Comparison of ENCODE assay signal across 17 cellular contexts in genomic region chr6:157941101-157941863, GRCh38. TPM values are rescaled to one million over a fixed set of nuclear protein-coding genes. Genes with fewer than 3 reads are reported as not detected.
A peak's percentile ranks its signal among the peaks of the same experiment; 100 is the strongest.
DNase-seq lines count a peak whose midpoint lies in the region; ATAC-seq and TF ChIP-seq lines count a peak whose summit lies in the region.
"Had no signal": no experiment of that assay in that cellular context is flagged by ENCODE, and none has a peak within 500 bp of the region (broad histone marks: within the 10 kb centered on the region; RNA-seq: fewer than 3 reads in every experiment).

No MANE protein-coding gene starts in this region.

- peak overlapping the region; percentile 56 for H3K4me2 ChIP-seq in DND-41 (ENCODE audit: insufficient read depth, low read length)

- peak overlapping the region in 1 of 2 experiments; percentile 37; a peak in 1 of 4 replicates for H3K4me3 ChIP-seq in DND-41 (ENCODE audit: low read depth in 1 of 2, low read length in 2 of 2)
- H3K4me3 ChIP-seq: left ventricle myocardium inferior, prostate gland had no signal

- intact Hi-C loops in head of caudate nucleus (cut with DNase I): no loop called here

- no peaks in the 10 kb centered on the region for H3K79me2 ChIP-seq in DND-41 (ENCODE audit: insufficient read depth, low read length)

- no peaks in the 10 kb centered on the region for H3K9me3 ChIP-seq in DND-41 (ENCODE audit: insufficient read depth, low read length, severe bottlenecking)
- H3K9me3 ChIP-seq: left ventricle myocardium inferior, prostate gland had no signal

- ATAC-seq in DND-41 (ENCODE audit: insufficient read depth, low read depth): peak; percentile 94
- no peak for ATAC-seq in activated T-helper 17 cell treated with anti-CD3 and anti-CD28 coated beads, Interleukin-2, amount 50 U/mL, for 72 hours (replicated peaks)
- no peak for ATAC-seq in HG02798 (IDR thresholded peaks at IDR 0.05; ENCODE audit: poor library complexity, unreplicated experiment)
- ATAC-seq: CD8-positive, alpha-beta T cell had no signal

- H3K27ac Mint-ChIP-seq in activated T-helper 17 cell treated with anti-CD3 and anti-CD28 coated beads, Interleukin-2, amount 50 U/mL, for 72 hours: peak overlapping the region; percentile 87

- H3K36me3 Mint-ChIP-seq in activated T-helper 17 cell treated with anti-CD3 and anti-CD28 coated beads, Interleukin-2, amount 50 U/mL, for 72 hours (ENCODE audit: low read depth): peaks cover 98% of the 10 kb centered on the region

- H4K20me1 ChIP-seq in DND-41 (ENCODE audit: insufficient read depth, low read length): 0 out of 2 replicates have a peak, but pooled peaks cover 3% of the 10 kb centered on the region

- no peaks in the 10 kb centered on the region for H3K27me3 ChIP-seq in DND-41 (ENCODE audit: insufficient read depth, low read length, poor library complexity)

- peaks cover 28% of the 10 kb centered on the region for H3K4me1 ChIP-seq in DND-41 (ENCODE audit: insufficient read depth, low read length)
- H3K4me1 ChIP-seq: left ventricle myocardium inferior, prostate gland had no signal

- H3K9ac ChIP-seq in DND-41 (ENCODE audit: low read depth, low read length): peak overlapping the region; percentile 41

- peak; percentile 71 for DNase-seq in DND-41
- peak; percentile 56 to 94 (median 86) for DNase-seq in head of caudate nucleus
- DNase-seq in occipital lobe (lab: John Stamatoyannopoulos, UW): peak; percentile 71
- no peak for DNase-seq in NCI-H748 (lab: John Stamatoyannopoulos, UW; ENCODE audit: unreplicated experiment)
- no peak for DNase-seq in SHP77 (lab: John Stamatoyannopoulos, UW)
- DNase-seq: CD8-positive, alpha-beta T cell; dermis blood vessel endothelial cell; GF-D8; glutamatergic neuron; KBM-7; left ventricle myocardium inferior; NCI-H1436 treated with DMSO at 0.1 percent for 48 hours; NCI-H524 had no signal

- H3K4me3 Mint-ChIP-seq in activated T-helper 17 cell treated with anti-CD3 and anti-CD28 coated beads, Interleukin-2, amount 50 U/mL, for 72 hours: peak overlapping the region; percentile 22
- H3K4me3 Mint-ChIP-seq: activated T-helper 1 cell treated with anti-CD3 and anti-CD28 coated beads, Interleukin-12 subunit alpha, Interleukin-12 subunit beta, Interleukin-2, Interleukin-4 antibody, amounts not matched to agents 30 ng/mL and 10 ng/mL and 1 ng/mL, durations not matched to agents 14 hours and 24 hours and 36 hours; CD8-positive, alpha-beta T cell had no signal

- TF ChIP-seq CTCF in DND-41 (IDR thresholded peaks at IDR 0.05; ENCODE audit: borderline replicate concordance, extremely low read depth, low read length, poor library complexity, severe bottlenecking): no peak

- H2AFZ ChIP-seq in DND-41 (ENCODE audit: low read depth, low read length): peak overlapping the region; percentile 56

- peaks cover 29% of the 10 kb centered on the region for H3K4me1 Mint-ChIP-seq in activated T-helper 17 cell treated with anti-CD3 and anti-CD28 coated beads, Interleukin-2, amount 50 U/mL, for 72 hours

- H3K27ac ChIP-seq in DND-41 (ENCODE audit: low read length): peak overlapping the region; percentile 79
- H3K27ac ChIP-seq: left ventricle myocardium inferior, prostate gland had no signal

- H3K9me3 Mint-ChIP-seq in activated T-helper 17 cell treated with anti-CD3 and anti-CD28 coated beads, Interleukin-2, amount 50 U/mL, for 72 hours: no peaks in the 10 kb centered on the region
- H3K9me3 Mint-ChIP-seq: activated T-helper 1 cell treated with anti-CD3 and anti-CD28 coated beads, Interleukin-12 subunit alpha, Interleukin-12 subunit beta, Interleukin-2, Interleukin-4 antibody, amounts not matched to agents 30 ng/mL and 10 ng/mL and 1 ng/mL, durations not matched to agents 14 hours and 24 hours and 36 hours; CD8-positive, alpha-beta T cell had no signal

- H3K36me3 ChIP-seq in DND-41 (ENCODE audit: insufficient read depth, low read length): no peaks in the 10 kb centered on the region

- no peaks in the 10 kb centered on the region for H3K27me3 Mint-ChIP-seq in activated T-helper 17 cell treated with anti-CD3 and anti-CD28 coated beads, Interleukin-2, amount 50 U/mL, for 72 hours

RNA-seq across cellular contexts. Expression of gene SYNJ2, which starts 40.4 kb away (rescaled TPM):
- 10 to 100 TPM; 28.0 to 32.0 TPM for total RNA-seq in activated T-helper 17 cell treated with anti-CD3 and anti-CD28 coated beads, Interleukin-2, amount 50 U/mL, for 72 hours
- 7.2 TPM for total RNA-seq in occipital lobe

Comparison
In these comparisons a context has a peak if more than half of its experiments do, and no peak if none do; other contexts are left out.
1. DNase-seq: peak in DND-41 (single experiment), head of caudate nucleus (42 of 42) and occipital lobe (single experiment); none in NCI-H748 (single experiment) and SHP77 (0 of 2).